24 cellular contexts compared by ENCODE assay signal in the genomic region with DNA sequence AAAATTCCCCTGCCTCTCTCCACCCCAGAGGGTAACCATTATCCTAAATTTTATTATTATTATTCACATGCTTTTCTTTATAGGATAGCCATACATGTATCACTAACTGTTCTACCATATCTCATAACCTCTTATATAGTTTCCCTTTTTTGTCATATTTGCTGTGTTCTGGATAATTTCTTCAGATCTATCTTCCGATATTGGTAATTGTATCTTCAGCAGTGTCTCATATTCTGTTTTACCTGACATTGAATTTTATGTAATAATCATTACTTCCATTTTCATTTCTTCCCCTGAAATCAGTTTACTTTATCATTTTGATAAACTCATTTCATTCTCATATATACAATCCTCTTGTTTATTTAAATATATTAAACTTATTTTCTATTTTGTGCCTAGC.
DNase-seq lines count a peak whose midpoint lies in the region; ATAC-seq, FAIRE-seq and TF ChIP-seq lines count a peak whose summit lies in the region.
"Had no signal": no experiment of that assay in that cellular context is flagged by ENCODE, and none has a peak within 500 bp of the region (broad histone marks: within the 10 kb centered on the region; RNA-seq: fewer than 3 reads in every experiment).

No MANE protein-coding gene starts in this region.

- H3K36me3 Mint-ChIP-seq in stimulated activated effector memory CD8-positive, alpha-beta T cell treated with anti-CD3 and anti-CD28 coated beads, Interleukin-12 subunit alpha, Interleukin-12 subunit beta, amount 100 ng/mL, for 72 hours, result no peaks in the 10 kb centered on the region

- H3K9me2 ChIP-seq in SK-N-SH, result no peaks in the 10 kb centered on the region

- H3K27me3 ChIP-seq in SK-N-SH (ENCODE audit: insufficient read depth), result no peaks in the 10 kb centered on the region
- H3K27me3 ChIP-seq in gastroesophageal sphincter, result no peaks in the 10 kb centered on the region
- H3K27me3 ChIP-seq: BE2C, BLaER1 had no signal

- no peaks in the 10 kb centered on the region; the same call in 1 of the 2 replicates for H3K9me3 ChIP-seq in SK-N-SH
- H3K9me3 ChIP-seq in gastroesophageal sphincter, result no peaks in the 10 kb centered on the region
- H3K9me3 ChIP-seq: BE2C had no signal

- no peak overlapping the region for H3K27ac ChIP-seq in SK-N-SH (ENCODE audit: low read depth in 2 of 2, low read length in 1 of 2)
- no peak overlapping the region for H3K27ac ChIP-seq in gastroesophageal sphincter
- H3K27ac ChIP-seq: 22Rv1, BLaER1 had no signal

- H2AFZ ChIP-seq in SK-N-SH (ENCODE audit: low read depth), result no peak overlapping the region

- no peaks in the 10 kb centered on the region for H3K9me3 Mint-ChIP-seq in stimulated activated effector memory CD8-positive, alpha-beta T cell treated with anti-CD3 and anti-CD28 coated beads, Interleukin-12 subunit alpha, Interleukin-12 subunit beta, amount 100 ng/mL, for 72 hours
- H3K9me3 Mint-ChIP-seq: CD8-positive, alpha-beta memory T cell had no signal

- H3K79me2 ChIP-seq in SK-N-SH (ENCODE audit: insufficient read depth), result no peaks in the 10 kb centered on the region

- no peak overlapping the region for H3K4me2 ChIP-seq in SK-N-SH
- H3K4me2 ChIP-seq: BLaER1 had no signal

- TF ChIP-seq CTCF in SK-N-SH (IDR thresholded peaks at IDR 0.05), result no peak
- TF ChIP-seq CTCF in gastroesophageal sphincter (IDR thresholded peaks at IDR 0.05), result no peak

- CTCF ChIA-PET in SK-N-SH (lab: Yijun Ruan, JAX), result no interaction called here

- POLR2A ChIA-PET in SK-N-SH (lab: Yijun Ruan, JAX), result no interaction called here

- TF ChIP-seq POLR2A in gastroesophageal sphincter (IDR thresholded peaks at IDR 0.05), result no peak

- no peak for DNase-seq in SK-N-SH
- no peak for DNase-seq in stimulated activated effector memory CD8-positive, alpha-beta T cell treated with anti-CD3 and anti-CD28 coated beads, Interleukin-12 subunit alpha, Interleukin-12 subunit beta, amount 100 ng/mL, for 72 hours (ENCODE audit: low spot score in 2 of 2)
- DNase-seq: ACHN; BE2C; C1 segment of cervical spinal cord; CD4-positive, alpha-beta memory T cell; CD4-positive, CD25-positive, alpha-beta regulatory T cell; CD8-positive, alpha-beta memory T cell; COR-L47; DMS 273 treated with DMSO at 0.1 percent for 48 hours; DMS153; DMS53; DMS79; DND-41; EL; GDM1 had no signal

- H3K4me1 Mint-ChIP-seq in stimulated activated effector memory CD8-positive, alpha-beta T cell treated with anti-CD3 and anti-CD28 coated beads, Interleukin-12 subunit alpha, Interleukin-12 subunit beta, amount 100 ng/mL, for 72 hours, result no peaks in the 10 kb centered on the region

- H3K4me1 ChIP-seq in SK-N-SH (ENCODE audit: control insufficient read depth in 1 of 2, insufficient read depth in 2 of 2, low read depth in 1 of 2, low read length in 1 of 2), result peaks cover 1 to 3% of the 10 kb centered on the region in 2 experiments; a peak in 2 of 4 replicates
- H3K4me1 ChIP-seq in gastroesophageal sphincter, result no peaks in the 10 kb centered on the region
- H3K4me1 ChIP-seq: BLaER1 had no signal

- H3F3A ChIP-seq in SK-N-SH (replicated peaks; ENCODE audit: insufficient read depth), result peaks cover 3% of the 10 kb centered on the region

- no peaks in the 10 kb centered on the region for H3K36me3 ChIP-seq in SK-N-SH (replicated peaks in 1 of 2; ENCODE audit: control insufficient read depth in 1 of 2, insufficient read depth in 2 of 2, low read length in 1 of 2)
- H3K36me3 ChIP-seq in gastroesophageal sphincter, result no peaks in the 10 kb centered on the region
- H3K36me3 ChIP-seq: BE2C had no signal

- 95% methylated on average over 1 of the region's 1 CpG for WGBS in SK-N-SH (ENCODE audit: low lambda C conversion rate)
- 95 to 100% methylated on average over 1 of the region's 1 CpG for WGBS in gastroesophageal sphincter (ENCODE audit: low coverage in 1 of 2), 2 donors

- peak overlapping the region; percentile 13 for H3K27ac Mint-ChIP-seq in stimulated activated effector memory CD8-positive, alpha-beta T cell treated with anti-CD3 and anti-CD28 coated beads, Interleukin-12 subunit alpha, Interleukin-12 subunit beta, amount 100 ng/mL, for 72 hours
- H3K27ac Mint-ChIP-seq: CD14-positive monocyte; CD8-positive, alpha-beta memory T cell had no signal

- FAIRE-seq in A204.1 (lab: Jason Lieb, UNC), result peak; percentile 3
- FAIRE-seq: GM12878, GM18507 had no signal

- ATAC-seq in SK-N-SH treated with all-trans-retinoic acid at 6 μM for 48 hours (no peak), gastroesophageal sphincter (no peak)
- ATAC-seq in stimulated activated effector memory CD8-positive, alpha-beta T cell treated with anti-CD3 and anti-CD28 coated beads, Interleukin-12 subunit alpha, Interleukin-12 subunit beta, amount 100 ng/mL, for 72 hours, result no peak
- ATAC-seq: GM12878 had no signal

- no peak overlapping the region for H3K4me3 ChIP-seq in SK-N-SH (ENCODE audit: low read depth in 2 of 2, low read length in 1 of 2)
- no peak overlapping the region for H3K4me3 ChIP-seq in gastroesophageal sphincter
- H3K4me3 ChIP-seq: BLaER1, GM12878 had no signal

- TF ChIP-seq RAD21 in SK-N-SH (IDR thresholded peaks at IDR 0.05; ENCODE audit: low read length), result no peak

- no peak for TF ChIP-seq EP300 in SK-N-SH (IDR thresholded peaks at IDR 0.05; ENCODE audit: borderline replicate concordance in 1 of 2, low read depth in 1 of 2, low read length in 1 of 2)
- no peak for TF ChIP-seq EP300 in gastroesophageal sphincter (IDR thresholded peaks at IDR 0.05)

- no peaks in the 10 kb centered on the region for H4K20me1 ChIP-seq in SK-N-SH (ENCODE audit: insufficient read depth)
- H4K20me1 ChIP-seq: BLaER1 had no signal

- no peak overlapping the region for H3K4me3 Mint-ChIP-seq in stimulated activated effector memory CD8-positive, alpha-beta T cell treated with anti-CD3 and anti-CD28 coated beads, Interleukin-12 subunit alpha, Interleukin-12 subunit beta, amount 100 ng/mL, for 72 hours
- H3K4me3 Mint-ChIP-seq: CD14-positive monocyte; CD4-positive, alpha-beta memory T cell; CD4-positive, CD25-positive, alpha-beta regulatory T cell; CD8-positive, alpha-beta memory T cell had no signal

- no peak overlapping the region for H3K9ac ChIP-seq in SK-N-SH
- H3K9ac ChIP-seq: BLaER1 had no signal

TF ChIP-seq in SK-N-SH treated with all-trans-retinoic acid at 6 μM for 48 hours, 23 proteins besides CTCF, POLR2A, EP300 and RAD21:
- no peak for TF ChIP-seq TCF4 (CRISPR knock-in tag; IDR thresholded peaks at IDR 0.05; ENCODE audit: borderline replicate concordance)
- no peak for TF ChIP-seq ZC3H10 (CRISPR knock-in tag; IDR thresholded peaks at IDR 0.05)
- peak; percentile 93 for TF ChIP-seq ZFP30 (CRISPR knock-in tag; IDR thresholded peaks at IDR 0.05)
- no peak for TF ChIP-seq OSR1 (CRISPR knock-in tag; IDR thresholded peaks at IDR 0.05)

TF ChIP-seq in SK-N-SH, 30 proteins besides CTCF, POLR2A, EP300 and RAD21 (continues in another document):
- TF ChIP-seq CHD2 (IDR thresholded peaks at IDR 0.05; ENCODE audit: low read length, partially characterized antibody) (no peak), REST (IDR thresholded peaks at IDR 0.05; ENCODE audit: low read depth, low read length) (no peak), SIN3A (IDR thresholded peaks at IDR 0.05; ENCODE audit: borderline replicate concordance, low read depth, low read length) (no peak), NRF1 (IDR thresholded peaks at IDR 0.05; ENCODE audit: low read depth, low read length) (no peak), YY1 (IDR thresholded peaks at IDR 0.05; ENCODE audit: low read depth) (no peak), GATA2 (CRISPR knock-in tag; IDR thresholded peaks at IDR 0.05) (no peak), NFIC (IDR thresholded peaks at IDR 0.05; ENCODE audit: borderline replicate concordance) (no peak), POLR2AphosphoS5 (IDR thresholded peaks at IDR 0.05; ENCODE audit: low read depth, low read length) (no peak), JUND (IDR thresholded peaks at IDR 0.05) (no peak), SMC3 (IDR thresholded peaks at IDR 0.05; ENCODE audit: low read depth, low read length) (no peak)
- TF ChIP-seq, protein P1, sequence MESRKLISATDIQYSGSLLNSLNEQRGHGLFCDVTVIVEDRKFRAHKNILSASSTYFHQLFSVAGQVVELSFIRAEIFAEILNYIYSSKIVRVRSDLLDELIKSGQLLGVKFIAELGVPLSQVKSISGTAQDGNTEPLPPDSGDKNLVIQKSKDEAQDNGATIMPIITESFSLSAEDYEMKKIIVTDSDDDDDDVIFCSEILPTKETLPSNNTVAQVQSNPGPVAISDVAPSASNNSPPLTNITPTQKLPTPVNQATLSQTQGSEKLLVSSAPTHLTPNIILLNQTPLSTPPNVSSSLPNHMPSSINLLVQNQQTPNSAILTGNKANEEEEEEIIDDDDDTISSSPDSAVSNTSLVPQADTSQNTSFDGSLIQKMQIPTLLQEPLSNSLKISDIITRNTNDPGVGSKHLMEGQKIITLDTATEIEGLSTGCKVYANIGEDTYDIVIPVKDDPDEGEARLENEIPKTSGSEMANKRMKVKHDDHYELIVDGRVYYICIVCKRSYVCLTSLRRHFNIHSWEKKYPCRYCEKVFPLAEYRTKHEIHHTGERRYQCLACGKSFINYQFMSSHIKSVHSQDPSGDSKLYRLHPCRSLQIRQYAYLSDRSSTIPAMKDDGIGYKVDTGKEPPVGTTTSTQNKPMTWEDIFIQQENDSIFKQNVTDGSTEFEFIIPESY (IDR thresholded peaks at IDR 0.05; ENCODE audit: borderline replicate concordance, low read depth), result no peak
